Comparison of ENCODE assay signal across 8 cellular contexts in genomic region chr7:98251251-98251843, GRCh38. TPM values are rescaled to one million over a fixed set of nuclear protein-coding genes. Genes with fewer than 3 reads are reported as not detected.
A peak's percentile ranks its signal among the peaks of the same experiment; 100 is the strongest.
DNase-seq lines count a peak whose midpoint lies in the region; FAIRE-seq and TF ChIP-seq lines count a peak whose summit lies in the region.

No MANE protein-coding gene starts in this region.

- H3K4me1 ChIP-seq in MM.1S (ENCODE audit: low read length) (peaks cover 8% of the 10 kb centered on the region; the same call in 1 of the 2 replicates), H1 (replicated peaks in 1 of 4; ENCODE audit: control insufficient read depth in 3 of 4, insufficient read depth in 4 of 4, low read length in 3 of 4) (peaks cover 0 to 14% (median 3%) of the 10 kb centered on the region in 4 experiments; a peak in 4 of 7 replicates), mucosa of stomach (ENCODE audit: control insufficient read depth, insufficient read depth, low read length) (peaks cover 38% of the 10 kb centered on the region), transverse colon (peaks cover 6 to 40% (median 25%) of the 10 kb centered on the region in 4 donors)

- H3K27me3 ChIP-seq in H7 (ENCODE audit: control insufficient read depth, insufficient read depth, low read length) (no peaks in the 10 kb centered on the region), MM.1S (replicated peaks; ENCODE audit: insufficient read depth, low read length) (no peaks in the 10 kb centered on the region), H1 (replicated peaks in 1 of 4; ENCODE audit: control insufficient read depth in 3 of 4, extremely low read depth in 1 of 4, insufficient read depth in 3 of 4, low read length in 3 of 4) (no peaks in the 10 kb centered on the region; a peak in 1 of 7 replicates), mucosa of stomach (ENCODE audit: control insufficient read depth, insufficient read depth, low read length) (no peaks in the 10 kb centered on the region), transverse colon (no peaks in the 10 kb centered on the region)

- H3K79me2 ChIP-seq in MM.1S (ENCODE audit: low read length) (peaks cover 40% of the 10 kb centered on the region), H1 (ENCODE audit: control insufficient read depth in 1 of 2, insufficient read depth in 2 of 2, low read length in 2 of 2) (peaks cover 0 to 7% of the 10 kb centered on the region in 2 experiments; a peak in 1 of 4 replicates)

- H4K20me1 ChIP-seq in MM.1S (ENCODE audit: insufficient read depth, low read length): no peaks in the 10 kb centered on the region
- H4K20me1 ChIP-seq in H1 (replicated peaks in 1 of 2; ENCODE audit: control insufficient read depth in 1 of 2, insufficient read depth in 2 of 2, low read length in 2 of 2): peaks cover 0 to under 1% of the 10 kb centered on the region in 2 experiments

- H3K36me3 Mint-ChIP-seq in activated CD4-positive, alpha-beta T cell treated with anti-CD3 and anti-CD28 coated beads, Interleukin-2, amount 10 ng/mL, durations not matched to agents 7 days and 5 days (ENCODE audit: low read depth): peaks cover 47% of the 10 kb centered on the region

- peak overlapping the region; percentile 74 for H2AFZ ChIP-seq in MM.1S (ENCODE audit: low read length)
- H2AFZ ChIP-seq in H1 (ENCODE audit: low read length): peak overlapping the region; percentile 91

- TF ChIP-seq RAD21 in H1 (IDR thresholded peaks at IDR 0.05 in 1 of 2, conservative IDR thresholded peaks at IDR 0.05 in 1 of 2; ENCODE audit: low read depth in 2 of 2, low read length in 2 of 2): no peak

- peak overlapping the region; percentile 26; the same call in 1 of the 2 replicates for H4K8ac ChIP-seq in H1 (ENCODE audit: extremely low read depth, insufficient read depth, low read length)

- H3K4me2 ChIP-seq in MM.1S (ENCODE audit: low read depth, low read length) (peak overlapping the region; percentile 94), H1 (ENCODE audit: insufficient read depth in 1 of 2, low read depth in 2 of 2, low read length in 2 of 2) (peak overlapping the region; percentile 91 to 94)

- H3K27ac Mint-ChIP-seq in activated CD4-positive, alpha-beta T cell treated with anti-CD3 and anti-CD28 coated beads, Interleukin-2, amount 10 ng/mL, durations not matched to agents 7 days and 5 days: peak overlapping the region; percentile 99

- peaks cover 19% of the 10 kb centered on the region for H3F3A ChIP-seq in MM.1S (ENCODE audit: insufficient read depth, low read length)

- no peaks in the 10 kb centered on the region for H3K9me2 ChIP-seq in MM.1S (replicated peaks; ENCODE audit: insufficient read depth, low read length)

- no peak overlapping the region for H3K4ac ChIP-seq in H1 (replicated peaks; ENCODE audit: insufficient read length, low read depth, low read length)

- no peak overlapping the region for H3K18ac ChIP-seq in H1 (ENCODE audit: extremely low read depth, low read length)

- H3K4me3 Mint-ChIP-seq in activated CD4-positive, alpha-beta T cell treated with anti-CD3 and anti-CD28 coated beads, Interleukin-2, amount 10 ng/mL, durations not matched to agents 7 days and 5 days: peak overlapping the region; percentile 94

- no peaks in the 10 kb centered on the region for H3K9me3 ChIP-seq in MM.1S (replicated peaks; ENCODE audit: insufficient read depth, low read length)
- H3K9me3 ChIP-seq in H1 (ENCODE audit: insufficient read depth in 2 of 2, low read depth in 1 of 2, low read length in 1 of 2): no peaks in the 10 kb centered on the region
- H3K9me3 ChIP-seq in mucosa of stomach (ENCODE audit: control insufficient read depth, low read length): no peaks in the 10 kb centered on the region
- no peaks in the 10 kb centered on the region for H3K9me3 ChIP-seq in transverse colon

- H3K27ac ChIP-seq in MM.1S (ENCODE audit: low read length) (peak overlapping the region; percentile 90), H1 (ENCODE audit: low read depth, low read length) (no peak overlapping the region), transverse colon (peak overlapping the region; percentile 82 to 95 (median 93))

- H3K27me3 Mint-ChIP-seq in activated CD4-positive, alpha-beta T cell treated with anti-CD3 and anti-CD28 coated beads, Interleukin-2, amount 10 ng/mL, durations not matched to agents 7 days and 5 days: no peaks in the 10 kb centered on the region

- no peak overlapping the region for H2BK5ac ChIP-seq in H1 (ENCODE audit: low read depth, low read length)

- WGBS in H1 (ENCODE audit: extremely low coverage in 1 of 2, insufficient coverage in 1 of 2, insufficient read length in 1 of 2, insufficient replicate concordance in 2 of 2, low coverage in 1 of 2, low lambda C conversion rate in 2 of 2, missing lambda C conversion rate in 1 of 2), 2 experiments: 13% methylated on average over 15 of the region's 15 CpGs; no CpG with 5 or more reads in 1 of the 2 experiments
- WGBS in transverse colon (ENCODE audit: low coverage in 1 of 2), 2 donors: 12 to 20% methylated on average over 1 to 15 of the region's 15 CpGs

- CTCF ChIA-PET in activated CD4-positive, alpha-beta T cell treated with anti-CD3 and anti-CD28 coated beads, Interleukin-2, amount 10 ng/mL, durations not matched to agents 7 days and 5 days (lab: Charles Lee): interaction anchor here (0.9 to 1.3 kb wide), 3 partner anchors 9 to 11 kb away, joined by 3 to 5 read pairs (median 3); no protein-coding TSS in a partner anchor
- CTCF ChIA-PET in H1 (lab: Charles Lee; ENCODE audit: partially characterized antibody): interaction anchor here (0.5 kb wide), 2 partner anchors 21 to 179 kb away, joined by 3 read pairs; no protein-coding TSS in a partner anchor

- H2BK12ac ChIP-seq in H1 (ENCODE audit: low read depth, low read length): no peak overlapping the region

- H3K56ac ChIP-seq in H1 (replicated peaks; ENCODE audit: insufficient read length, low read depth, low read length): no peak overlapping the region

- FAIRE-seq in H1 (lab: Jason Lieb, UNC): no peak

- no peaks in the 10 kb centered on the region for H3K9me3 Mint-ChIP-seq in activated CD4-positive, alpha-beta T cell treated with anti-CD3 and anti-CD28 coated beads, Interleukin-2, amount 10 ng/mL, durations not matched to agents 7 days and 5 days

- no peak overlapping the region for H2AK5ac ChIP-seq in H1 (ENCODE audit: low read depth, low read length)

- peaks cover 61% of the 10 kb centered on the region for H3K4me1 Mint-ChIP-seq in activated CD4-positive, alpha-beta T cell treated with anti-CD3 and anti-CD28 coated beads, Interleukin-2, amount 10 ng/mL, durations not matched to agents 7 days and 5 days

- DNase-seq in GM12864 (ENCODE audit: low read depth) (peak; percentile 48), H7 (no peak), MM.1S (peak; percentile 56), H1 (ENCODE audit: low read depth in 1 of 2, low spot score in 2 of 2) (no peak), transverse colon (peak; percentile 79), SKM-1 treated with dmso at 0.1 percent for 144 hours (lab: John Stamatoyannopoulos, UW; ENCODE audit: unreplicated experiment) (no peak)
- DNase-seq in activated CD4-positive, alpha-beta T cell treated with anti-CD3 and anti-CD28 coated beads, Interleukin-2, amount 10 ng/mL, durations not matched to agents 7 days and 5 days: peak; percentile 78

- no peak overlapping the region for H3K14ac ChIP-seq in H1 (ENCODE audit: insufficient read length)

- peaks cover 6% of the 10 kb centered on the region for H3K23me2 ChIP-seq in H1 (ENCODE audit: low read depth, low read length)

- H3K79me1 ChIP-seq in H1 (ENCODE audit: low read depth, low read length): no peaks in the 10 kb centered on the region; the same call in 1 of the 2 replicates

- no peaks in the 10 kb centered on the region for H3K36me3 ChIP-seq in H7 (replicated peaks; ENCODE audit: control insufficient read depth, insufficient read depth, low read length)
- H3K36me3 ChIP-seq in MM.1S (replicated peaks; ENCODE audit: insufficient read depth, low read length): no peaks in the 10 kb centered on the region
- H3K36me3 ChIP-seq in H1 (ENCODE audit: control insufficient read depth in 2 of 4, insufficient read depth in 4 of 4, low read length in 3 of 4): no peaks in the 10 kb centered on the region; a peak in 2 of 8 replicates
- H3K36me3 ChIP-seq in mucosa of stomach (ENCODE audit: control insufficient read depth, insufficient read depth, low read length): no peaks in the 10 kb centered on the region
- no peaks in the 10 kb centered on the region for H3K36me3 ChIP-seq in transverse colon

- H3K23ac ChIP-seq in H1 (ENCODE audit: insufficient read length): no peak overlapping the region

- in situ Hi-C loops in transverse colon (cut with MboI; ENCODE audit: low pct_ligation_motif_present in 1 of 4, low pct_unique_long_range_greater_than_20kb in 1 of 4, low sequenced_read_pairs in 3 of 4): no loop called here

- H2BK15ac ChIP-seq in H1 (ENCODE audit: low read length): no peak overlapping the region; the same call in 1 of the 2 replicates

- H4K91ac ChIP-seq in H1 (replicated peaks; ENCODE audit: insufficient read length, low read length): no peak overlapping the region

- TF ChIP-seq CTCF in GM12864 (IDR thresholded peaks at IDR 0.05; ENCODE audit: low read depth, low read length, missing control alignments) (no peak), MM.1S (IDR thresholded peaks at IDR 0.05; ENCODE audit: low read length) (no peak), H1 (IDR thresholded peaks at IDR 0.05; ENCODE audit: control extremely low read depth in 1 of 3, insufficient read depth in 1 of 3, low read depth in 1 of 3, low read length in 3 of 3) (no peak), transverse colon (IDR thresholded peaks at IDR 0.05) (peak in 2 of 5 experiments; percentile 17 to 26)

- TF ChIP-seq EP300 in H1 (IDR thresholded peaks at IDR 0.05; ENCODE audit: borderline replicate concordance in 1 of 2, low read depth in 2 of 2, low read length in 2 of 2): no peak
- TF ChIP-seq EP300 in transverse colon (IDR thresholded peaks at IDR 0.05; ENCODE audit: low read depth): no peak

- H2BK20ac ChIP-seq in H1 (ENCODE audit: low read length): no peak overlapping the region

- peak overlapping the region; percentile 74 for H3K9ac ChIP-seq in MM.1S (ENCODE audit: low read length)
- H3K9ac ChIP-seq in H1 (replicated peaks in 1 of 4; ENCODE audit: extremely low read depth in 1 of 4, low read depth in 3 of 4, low read length in 3 of 4): peak overlapping the region in 3 of 4 experiments; percentile 42 to 54 (median 50); a peak in 4 of 7 replicates
- peak overlapping the region; percentile 68 for H3K9ac ChIP-seq in mucosa of stomach (ENCODE audit: low read length)

- H3K4me3 ChIP-seq in GM12864 (ENCODE audit: low read depth, low read length) (peak overlapping the region; percentile 96), H7 (ENCODE audit: insufficient read depth, low read depth, low read length) (peak overlapping the region; percentile 89), MM.1S (ENCODE audit: low read length) (peak overlapping the region; percentile 98), H1 (ENCODE audit: extremely low read depth in 1 of 4, insufficient read depth in 2 of 4, low read depth in 3 of 4, low read length in 4 of 4) (peak overlapping the region; percentile 77 to 91 (median 86)), mucosa of stomach (ENCODE audit: low read length) (peak overlapping the region; percentile 67), transverse colon (peak overlapping the region; percentile 65 to 97 (median 70))

- TF ChIP-seq POLR2A in H1 (IDR thresholded peaks at IDR 0.05; ENCODE audit: control extremely low read depth in 1 of 2, low read depth in 2 of 2, low read length in 2 of 2) (no peak), transverse colon (IDR thresholded peaks at IDR 0.05) (peak; percentile 27)

- POLR2A ChIA-PET in activated CD4-positive, alpha-beta T cell treated with anti-CD3 and anti-CD28 coated beads, Interleukin-2, amount 10 ng/mL, durations not matched to agents 7 days and 5 days (lab: Charles Lee): interaction anchor here (0.7 to 1.3 kb wide), 2 partner anchors 49 to 177 kb away, joined by 3 to 6 read pairs; no protein-coding TSS in a partner anchor
- POLR2A ChIA-PET in H1 (lab: Charles Lee; ENCODE audit: partially characterized antibody): interaction anchor here (0.7 kb wide), 1 partner anchor 29 kb away, joined by 3 read pairs; no protein-coding TSS in a partner anchor

- intact Hi-C loops in transverse colon (cut with DNase I; ENCODE audit: low total_unique reads): no loop called here

- H4K5ac ChIP-seq in H1 (ENCODE audit: insufficient read length, low read depth, low read length): no peak overlapping the region

- H2BK120ac ChIP-seq in H1 (replicated peaks; ENCODE audit: low read depth, low read length): no peak overlapping the region

RNA-seq across cellular contexts. Expression of gene TECPR1, which starts 0.7 kb away (rescaled TPM):
- total RNA-seq in H7 (2014; rRNA removed; shearing (Covaris generic)): 12.7 and 13.7 TPM in 2 replicates
- total RNA-seq in activated CD4-positive, alpha-beta T cell treated with anti-CD3 and anti-CD28 coated beads, Interleukin-2, amount 10 ng/mL, durations not matched to agents 7 days and 5 days: 10 to 100 TPM; 82.5 to 99.2 TPM
- 11.1 and 11.4 TPM in 2 replicates for total RNA-seq in H1 (2021; fragmentation: NEBNext Ultra II Directional; extraction: Animal tissue kit (Norgen Biotek cat#: 25700))
- 1.3 and 2.4 TPM in 2 replicates for polyA plus RNA-seq in H1 (2011; rRNA removed)
- polyA plus RNA-seq in H1 (2011; cell fraction: cytosol; rRNA removed): 4.1 TPM
- 9.3 TPM for polyA plus RNA-seq in H1 (2011; cell fraction: nucleus; rRNA removed)
- 7.8 to 10.2 TPM (median 8.4 TPM) in 4 replicates for polyA plus RNA-seq in H1 (2012, experiment 1 of 2)
- polyA plus RNA-seq in H1 (2012, experiment 2 of 2): 6.2 TPM
- 3.3 TPM for polyA plus RNA-seq in H1 (2013, experiment 1 of 2)
- 3.3 TPM for polyA plus RNA-seq in H1 (2013, experiment 2 of 2)
- polyA minus RNA-seq in H1 (2011; rRNA and poly(A)+ RNA removed): 3.1 and 4.7 TPM in 2 replicates
- 2.8 TPM for polyA minus RNA-seq in H1 (2011; cell fraction: cytosol; rRNA and poly(A)+ RNA removed)
- polyA minus RNA-seq in H1 (2011; cell fraction: nucleus; rRNA and poly(A)+ RNA removed): 8.1 TPM
- total RNA-seq in transverse colon: 10 to 100 TPM; 23.1 to 43.0 (median 28.8) TPM

RNA-seq across cellular contexts. Expression of gene BRI3, which starts 30.1 kb away (rescaled TPM):
- total RNA-seq in H7 (2014; rRNA removed; shearing (Covaris generic)): 32.8 and 41.7 TPM in 2 replicates
- 10 to 100 TPM; 42.0 to 48.3 TPM for total RNA-seq in activated CD4-positive, alpha-beta T cell treated with anti-CD3 and anti-CD28 coated beads, Interleukin-2, amount 10 ng/mL, durations not matched to agents 7 days and 5 days
- total RNA-seq in H1 (2021; fragmentation: NEBNext Ultra II Directional; extraction: Animal tissue kit (Norgen Biotek cat#: 25700)): 93.4 and 94.0 TPM in 2 replicates
- 77.5 and 98.4 TPM in 2 replicates for polyA plus RNA-seq in H1 (2011; rRNA removed)
- 51.4 TPM for polyA plus RNA-seq in H1 (2011; cell fraction: cytosol; rRNA removed)
- polyA plus RNA-seq in H1 (2011; cell fraction: nucleus; rRNA removed): 76.2 TPM
- 80.0 to 96.4 TPM (median 93.0 TPM) in 4 replicates for polyA plus RNA-seq in H1 (2012, experiment 1 of 2)
- 151 TPM for polyA plus RNA-seq in H1 (2012, experiment 2 of 2)
- 114 TPM for polyA plus RNA-seq in H1 (2013, experiment 1 of 2)
- 115 TPM for polyA plus RNA-seq in H1 (2013, experiment 2 of 2)
- polyA minus RNA-seq in H1 (2011; rRNA and poly(A)+ RNA removed): 38.1 and 52.1 TPM in 2 replicates
- polyA minus RNA-seq in H1 (2011; cell fraction: cytosol; rRNA and poly(A)+ RNA removed): 36.2 TPM
- 29.3 TPM for polyA minus RNA-seq in H1 (2011; cell fraction: nucleus; rRNA and poly(A)+ RNA removed)
- 10 to 100 TPM in 3 of 4 donors, 1 to 10 TPM in 1; 9.8 to 87.5 (median 51.5) TPM for total RNA-seq in transverse colon

RNA-seq across cellular contexts. Expression of gene BHLHA15, which starts 40.1 kb away (rescaled TPM):
- total RNA-seq in H7 (2014; rRNA removed; shearing (Covaris generic)): 0.90 and 2.8 TPM in 2 replicates
- total RNA-seq in activated CD4-positive, alpha-beta T cell treated with anti-CD3 and anti-CD28 coated beads, Interleukin-2, amount 10 ng/mL, durations not matched to agents 7 days and 5 days: not detected
- 2.7 and 3.5 TPM in 2 replicates for total RNA-seq in H1 (2021; fragmentation: NEBNext Ultra II Directional; extraction: Animal tissue kit (Norgen Biotek cat#: 25700))
- polyA plus RNA-seq in H1 (2011; rRNA removed): 1.1 and 2.2 TPM in 2 replicates
- 2.0 TPM for polyA plus RNA-seq in H1 (2011; cell fraction: cytosol; rRNA removed)
- 3.2 TPM for polyA plus RNA-seq in H1 (2011; cell fraction: nucleus; rRNA removed)
- 1.3 to 1.7 TPM (median 1.7 TPM) in 3 of 4 replicates, not detected in the other for polyA plus RNA-seq in H1 (2012, experiment 1 of 2)
- polyA plus RNA-seq in H1 (2012, experiment 2 of 2): 0.67 TPM
- 3.8 TPM for polyA plus RNA-seq in H1 (2013, experiment 1 of 2)
- polyA plus RNA-seq in H1 (2013, experiment 2 of 2): 3.4 TPM
- polyA minus RNA-seq in H1 (2011; rRNA and poly(A)+ RNA removed): 0.39 TPM in 1 of 2 replicates, not detected in the other
- polyA minus RNA-seq in H1 (2011; cell fraction: cytosol; rRNA and poly(A)+ RNA removed): not detected
- 2.1 TPM for polyA minus RNA-seq in H1 (2011; cell fraction: nucleus; rRNA and poly(A)+ RNA removed)
- total RNA-seq in transverse colon: 1 to 10 TPM in 2 of 4 donors, not detected in 2; 2.0 to 7.3 TPM

Comparison
In these comparisons a context has a peak if more than half of its experiments do, and no peak if none do; other contexts are left out.
1. DNase-seq: peak in GM12864 (single experiment), MM.1S (single experiment), activated CD4-positive, alpha-beta T cell treated with anti-CD3 and anti-CD28 coated beads, Interleukin-2, amount 10 ng/mL, durations not matched to agents 7 days and 5 days (single experiment) and transverse colon (single experiment); none in H7 (single experiment), H1 (0 of 2) and SKM-1 treated with dmso at 0.1 percent for 144 hours (single experiment).
2. Peak in every context shown above with its lines, with median percentiles within 50 percentile points of each other: H3K4me3 ChIP-seq and H3K9ac ChIP-seq.